17 cellular contexts compared by ENCODE assay signal in the genomic region with DNA sequence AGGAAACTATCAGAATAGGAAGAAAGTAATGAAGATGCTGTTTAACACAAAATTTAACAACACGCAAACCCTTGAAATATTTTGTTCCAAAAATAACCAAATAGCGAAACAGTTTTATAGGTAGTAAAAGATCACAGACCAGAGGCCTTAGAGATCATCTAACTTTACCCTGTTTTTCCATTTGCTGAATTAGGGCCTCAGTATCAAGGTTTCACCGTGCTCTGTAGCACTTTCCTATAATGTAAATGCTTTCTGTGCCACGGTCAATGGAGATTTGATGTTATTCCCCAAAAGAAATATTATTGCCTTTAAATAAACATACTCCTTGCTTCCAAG. TPM values are rescaled to one million over a fixed set of nuclear protein-coding genes. Genes with fewer than 3 reads are reported as not detected.
A peak's percentile ranks its signal among the peaks of the same experiment; 100 is the strongest.
DNase-seq lines count a peak whose midpoint lies in the region; FAIRE-seq and TF ChIP-seq lines count a peak whose summit lies in the region.
"Had no signal": no experiment of that assay in that cellular context is flagged by ENCODE, and none has a peak within 500 bp of the region (broad histone marks: within the 10 kb centered on the region; RNA-seq: fewer than 3 reads in every experiment).

No MANE protein-coding gene starts in this region.

- H4K20me1 ChIP-seq in astrocyte (ENCODE audit: insufficient read depth, low read length): peaks cover 5% of the 10 kb centered on the region

- WGBS in tibial nerve, 2 donors: 67% methylated on average over 4 of the region's 4 CpGs

- no peak for TF ChIP-seq CTCF in HFFc6 (IDR thresholded peaks at IDR 0.05)
- no peak for TF ChIP-seq CTCF in astrocyte (IDR thresholded peaks at IDR 0.05; ENCODE audit: insufficient read depth, low read depth, low read length)
- no peak for TF ChIP-seq CTCF in nephron (IDR thresholded peaks at IDR 0.05; ENCODE audit: unreplicated experiment in 3 of 3)
- no peak for TF ChIP-seq CTCF in tibial nerve (IDR thresholded peaks at IDR 0.05)

- peaks cover 38% of the 10 kb centered on the region for H3K4me1 Mint-ChIP-seq in HFFc6 (ENCODE audit: low read depth)
- H3K4me1 Mint-ChIP-seq in astrocyte (ENCODE audit: low read depth, unreplicated experiment): peaks cover 9% of the 10 kb centered on the region
- H3K4me1 Mint-ChIP-seq in nephron: peaks cover 33% of the 10 kb centered on the region
- H3K4me1 Mint-ChIP-seq: CD4-positive, CD25-positive, alpha-beta regulatory T cell; GM23338 had no signal

- H3K4me1 ChIP-seq in astrocyte (ENCODE audit: insufficient read depth, low read length) (no peaks in the 10 kb centered on the region), tibial nerve (peaks cover 0 to 65% (median 2%) of the 10 kb centered on the region in 4 donors)

- H3K27me3 ChIP-seq in astrocyte (ENCODE audit: insufficient read depth, low read length) (no peaks in the 10 kb centered on the region), tibial nerve (no peaks in the 10 kb centered on the region)

- H3K27me3 Mint-ChIP-seq in HFFc6 (ENCODE audit: insufficient read depth) (no peaks in the 10 kb centered on the region), astrocyte (ENCODE audit: low read depth, unreplicated experiment) (no peaks in the 10 kb centered on the region), nephron (ENCODE audit: low read depth) (no peaks in the 10 kb centered on the region)

- H3K36me3 ChIP-seq in astrocyte (ENCODE audit: insufficient read depth, low read length) (no peaks in the 10 kb centered on the region), tibial nerve (no peaks in the 10 kb centered on the region)

- no peak overlapping the region for H3K9ac ChIP-seq in astrocyte (ENCODE audit: low read length)

- H3K4me2 ChIP-seq in astrocyte (ENCODE audit: low read length): peak overlapping the region; percentile 40
- H3K4me2 ChIP-seq: GM23338 had no signal

- H3K4me3 Mint-ChIP-seq in HFFc6: peak overlapping the region; percentile 16; the same call in 1 of the 2 replicates
- H3K4me3 Mint-ChIP-seq in astrocyte (ENCODE audit: unreplicated experiment): no peak overlapping the region
- H3K4me3 Mint-ChIP-seq in nephron: no peak overlapping the region
- H3K4me3 Mint-ChIP-seq: CD4-positive, CD25-positive, alpha-beta regulatory T cell; GM23338 had no signal

- H3K27ac ChIP-seq in astrocyte (ENCODE audit: low read depth, low read length) (no peak overlapping the region), tibial nerve (peak overlapping the region in 3 of 4 donors; percentile 8 to 74 (median 51))

- H3K9me3 Mint-ChIP-seq in HFFc6: no peaks in the 10 kb centered on the region
- H3K9me3 Mint-ChIP-seq in astrocyte (ENCODE audit: unreplicated experiment): no peaks in the 10 kb centered on the region
- H3K9me3 Mint-ChIP-seq in nephron: no peaks in the 10 kb centered on the region
- H3K9me3 Mint-ChIP-seq: GM23338 had no signal

- H3K9me3 ChIP-seq in astrocyte (ENCODE audit: insufficient read depth, low read depth, low read length) (no peaks in the 10 kb centered on the region), tibial nerve (no peaks in the 10 kb centered on the region)

- TF ChIP-seq EP300 in tibial nerve (IDR thresholded peaks at IDR 0.05): no peak

- DNase-seq in HFFc6 (no peak), astrocyte (ENCODE audit: low read depth) (no peak), tibial nerve (ENCODE audit: low spot score in 2 of 2) (no peak), NCI-H446 treated with DMSO at 0.1 percent for 48 hours (lab: John Stamatoyannopoulos, UW) (no peak), RPMI8226 (no peak)
- no peak for DNase-seq in activated effector memory CD4-positive, alpha-beta T cell treated with anti-CD3 and anti-CD28 coated beads, Interleukin-2, amount 50 U/mL, for 16 hours
- DNase-seq: ACHN; CD4-positive, CD25-positive, alpha-beta regulatory T cell; KBM-7; NCI-H1092 treated with DMSO at 0.1 percent for 48 hours; NCI-H1694; NCI-H345; SIG-M5 had no signal

- H3K36me3 Mint-ChIP-seq in HFFc6 (ENCODE audit: low read depth) (peaks cover 4% of the 10 kb centered on the region; the same call in 1 of the 2 replicates), astrocyte (ENCODE audit: low read depth, unreplicated experiment) (no peaks in the 10 kb centered on the region), nephron (ENCODE audit: low read depth) (no peaks in the 10 kb centered on the region)
- H3K36me3 Mint-ChIP-seq: CD4-positive, CD25-positive, alpha-beta regulatory T cell had no signal

- no peak for FAIRE-seq in astrocyte (lab: Jason Lieb, UNC)
- FAIRE-seq: GM12891, RCC 7860 had no signal

- no peak overlapping the region for H2AFZ ChIP-seq in astrocyte (ENCODE audit: low read depth, low read length)
- H2AFZ ChIP-seq: GM23338 had no signal

- peaks cover 56% of the 10 kb centered on the region for H3K79me2 ChIP-seq in astrocyte (ENCODE audit: insufficient read depth, low read length)

- no peak for TF ChIP-seq POLR2A in tibial nerve (IDR thresholded peaks at IDR 0.05)

- H3K27ac Mint-ChIP-seq in HFFc6: no peak overlapping the region; the same call in 1 of the 2 replicates
- H3K27ac Mint-ChIP-seq in astrocyte (ENCODE audit: unreplicated experiment): no peak overlapping the region
- peak overlapping the region; percentile 68 to 83 (median 76) for H3K27ac Mint-ChIP-seq in nephron
- H3K27ac Mint-ChIP-seq: CD4-positive, CD25-positive, alpha-beta regulatory T cell; GM23338 had no signal

- H3K4me3 ChIP-seq in astrocyte (ENCODE audit: insufficient read depth, low read depth, low read length): no peak overlapping the region
- no peak overlapping the region for H3K4me3 ChIP-seq in tibial nerve
- H3K4me3 ChIP-seq: GM23338 had no signal

RNA-seq across cellular contexts. Expression of gene EPB41L2, which starts 23.7 kb away (rescaled TPM):
- total RNA-seq in HFFc6 (2021; fragmentation: NEBNext Ultra II Directional; extraction: Animal tissue kit (Norgen Biotek cat#: 25700)): 10 to 100 TPM; 39.3 to 73.8 (median 60.7) TPM
- total RNA-seq in astrocyte: 120 and 136 TPM in 2 replicates
- 100 to 1,000 TPM; 190 to 321 (median 265) TPM for total RNA-seq in tibial nerve

Comparison
In these comparisons a context has a peak if more than half of its experiments do, and no peak if none do; other contexts are left out.
1. H3K27ac Mint-ChIP-seq: peak in nephron (3 of 3); none in HFFc6 (single experiment) and astrocyte (single experiment).